In the genomic region with DNA sequence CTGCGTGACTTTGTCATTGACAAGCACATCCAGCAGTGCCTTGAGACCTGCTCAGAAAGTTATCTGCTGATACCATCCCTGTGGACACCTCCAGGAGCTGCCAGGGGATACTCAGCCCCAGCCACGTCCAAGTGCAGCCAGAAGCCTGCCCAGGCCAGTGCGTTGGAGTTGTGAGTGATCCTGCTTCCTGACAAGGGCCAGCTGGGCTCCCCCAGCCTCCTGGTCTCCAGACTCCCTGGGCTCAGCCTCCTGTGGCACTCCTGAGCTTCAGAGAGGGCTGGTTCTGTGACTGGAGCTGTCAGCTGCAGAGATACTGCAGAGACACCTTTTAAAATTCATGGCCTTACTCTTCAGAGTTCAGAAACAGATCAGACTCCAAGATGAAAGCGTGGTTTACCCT, we compare ENCODE assay signal across 26 cellular contexts.
DNase-seq lines count a peak whose midpoint lies in the region; ATAC-seq and TF ChIP-seq lines count a peak whose summit lies in the region.
"Had no signal": no experiment of that assay in that cellular context is flagged by ENCODE, and none has a peak within 500 bp of the region (broad histone marks: within the 10 kb centered on the region; RNA-seq: fewer than 3 reads in every experiment).

No MANE protein-coding gene starts in this region.

- H2BK5ac ChIP-seq in H9 (ENCODE audit: insufficient read length, low read length): no peak overlapping the region
- no peak overlapping the region for H2BK5ac ChIP-seq in neuronal stem cell (ENCODE audit: low read length)

- no peaks in the 10 kb centered on the region for H3K36me3 Mint-ChIP-seq in activated CD8-positive, alpha-beta memory T cell treated with anti-CD3 and anti-CD28 coated beads, Interleukin-2, amount 10 ng/mL, durations not matched to agents 7 days and 5 days
- no peaks in the 10 kb centered on the region; a peak in 1 of 7 replicates for H3K36me3 Mint-ChIP-seq in H9 (ENCODE audit: insufficient read depth in 1 of 3, low read depth in 3 of 3)
- H3K36me3 Mint-ChIP-seq in activated T-helper 17 cell treated with anti-CD3 and anti-CD28 coated beads, Interleukin-2, amount 50 U/mL, for 72 hours (ENCODE audit: low read depth): no peaks in the 10 kb centered on the region

- no peak overlapping the region for H3K4me3 ChIP-seq in neuronal stem cell (ENCODE audit: low read length in 2 of 2)
- H3K4me3 ChIP-seq: breast epithelium, HAP-1 had no signal

- no peaks in the 10 kb centered on the region for H4K20me1 ChIP-seq in H9 (ENCODE audit: control insufficient read depth, insufficient read depth, insufficient read length)

- no peak overlapping the region for H2AFZ ChIP-seq in H9 (ENCODE audit: low read length)
- no peak overlapping the region for H2AFZ ChIP-seq in neuronal stem cell (ENCODE audit: low read length)
- H2AFZ ChIP-seq: parathyroid adenoma had no signal

- no peak overlapping the region for H3K56ac ChIP-seq in H9 (ENCODE audit: insufficient read length, low read depth, low read length)

- peaks cover 8% of the 10 kb centered on the region for H3K4me1 ChIP-seq in H9 (ENCODE audit: insufficient read depth, low read length)
- peaks cover under 1 to 10% of the 10 kb centered on the region in 2 donors for H3K4me1 ChIP-seq in neuronal stem cell (ENCODE audit: control insufficient read depth in 2 of 2, insufficient read depth in 1 of 2, low read depth in 1 of 2, low read length in 2 of 2)
- H3K4me1 ChIP-seq: breast epithelium, parathyroid adenoma had no signal

- no peak overlapping the region for H3K23ac ChIP-seq in H9 (ENCODE audit: insufficient read length, low read depth, low read length)
- H3K23ac ChIP-seq in neuronal stem cell (ENCODE audit: low read depth, low read length, poor library complexity): no peak overlapping the region

- H4K91ac ChIP-seq in H9 (ENCODE audit: insufficient read length, low read depth, low read length) (no peak overlapping the region), neuronal stem cell (ENCODE audit: low read depth, low read length, poor library complexity) (no peak overlapping the region)

- H2BK15ac ChIP-seq in H9 (ENCODE audit: low read depth, low read length) (no peak overlapping the region), neuronal stem cell (ENCODE audit: low read length) (no peak overlapping the region)

- H2AK5ac ChIP-seq in H9 (ENCODE audit: insufficient read length, low read length) (no peak overlapping the region), neuronal stem cell (ENCODE audit: low read depth, low read length) (peak overlapping the region; percentile 8)

- no CpG with 5 or more reads among the region's 4 CpGs for WGBS in H9 (ENCODE audit: extremely low coverage, insufficient read length, low lambda C conversion rate)
- no CpG with 5 or more reads among the region's 4 CpGs for WGBS in neuronal stem cell (ENCODE audit: extremely low coverage in 2 of 2, insufficient read length in 2 of 2, insufficient replicate concordance in 1 of 2), 2 donors

- H3K79me1 ChIP-seq in H9 (ENCODE audit: insufficient read depth, low read depth, low read length, poor library complexity, severe bottlenecking) (no peaks in the 10 kb centered on the region), neuronal stem cell (ENCODE audit: low read depth, low read length) (no peaks in the 10 kb centered on the region)

- H3K4me1 Mint-ChIP-seq in activated CD8-positive, alpha-beta memory T cell treated with anti-CD3 and anti-CD28 coated beads, Interleukin-2, amount 10 ng/mL, durations not matched to agents 7 days and 5 days: peaks cover 39% of the 10 kb centered on the region
- H3K4me1 Mint-ChIP-seq in H9: peaks cover 38 to 52% of the 10 kb centered on the region in 2 experiments
- peaks cover 34% of the 10 kb centered on the region for H3K4me1 Mint-ChIP-seq in activated T-helper 17 cell treated with anti-CD3 and anti-CD28 coated beads, Interleukin-2, amount 50 U/mL, for 72 hours

- no peak for TF ChIP-seq CTCF in H9 (conservative IDR thresholded peaks at IDR 0.05)

- H4K8ac ChIP-seq in H9 (replicated peaks; ENCODE audit: insufficient read length, low read depth, low read length) (no peak overlapping the region), neuronal stem cell (ENCODE audit: low read depth, low read length) (no peak overlapping the region)

- no peaks in the 10 kb centered on the region for H3K36me3 ChIP-seq in neuronal stem cell (replicated peaks in 1 of 2; ENCODE audit: control insufficient read depth in 2 of 2, insufficient read depth in 2 of 2, low read length in 2 of 2)
- H3K36me3 ChIP-seq: breast epithelium, HAP-1 had no signal

- H3K4ac ChIP-seq in H9 (ENCODE audit: low read depth, low read length) (no peak overlapping the region), neuronal stem cell (ENCODE audit: low read length) (no peak overlapping the region)

- H3K4me2 ChIP-seq in H9 (ENCODE audit: insufficient read depth, insufficient read length, low read length) (no peak overlapping the region), neuronal stem cell (ENCODE audit: insufficient read depth, low read length, poor library complexity, severe bottlenecking) (no peak overlapping the region)

- ATAC-seq in activated CD8-positive, alpha-beta memory T cell treated with anti-CD3 and anti-CD28 coated beads, Interleukin-2, amount 10 ng/mL, durations not matched to agents 7 days and 5 days: no peak
- no peak for ATAC-seq in activated T-helper 17 cell treated with anti-CD3 and anti-CD28 coated beads, Interleukin-2, amount 50 U/mL, for 72 hours (replicated peaks)

- H4K5ac ChIP-seq in H9 (ENCODE audit: insufficient read length, low read depth, low read length): no peak overlapping the region

- H2BK120ac ChIP-seq in H9 (ENCODE audit: low read depth, low read length, poor library complexity, severe bottlenecking) (no peak overlapping the region), neuronal stem cell (ENCODE audit: low read depth, low read length) (no peak overlapping the region)

- no peak overlapping the region for H2BK20ac ChIP-seq in H9 (ENCODE audit: low read depth, low read length, poor library complexity, severe bottlenecking)

- no peak overlapping the region for H3K27ac ChIP-seq in H9 (ENCODE audit: insufficient read length, low read depth, low read length)
- H3K27ac ChIP-seq in neuronal stem cell (replicated peaks; ENCODE audit: low read length): no peak overlapping the region
- H3K27ac ChIP-seq: breast epithelium, parathyroid adenoma, VCaP had no signal

- CTCF ChIA-PET in activated CD8-positive, alpha-beta memory T cell treated with anti-CD3 and anti-CD28 coated beads, Interleukin-2, amount 10 ng/mL, durations not matched to agents 7 days and 5 days (lab: Charles Lee): interaction anchor here (1.7 kb wide), 1 partner anchor 10 kb away, joined by 5 read pairs; no protein-coding TSS in a partner anchor

- no peak for DNase-seq in activated CD8-positive, alpha-beta memory T cell treated with anti-CD3 and anti-CD28 coated beads, Interleukin-2, amount 10 ng/mL, durations not matched to agents 7 days and 5 days
- no peak for DNase-seq in activated CD8-positive, alpha-beta memory T cell treated with anti-CD3 and anti-CD28 coated beads for 24 hours
- DNase-seq in H9 (no peak), neuronal stem cell (ENCODE audit: low spot score) (no peak), midbrain (lab: John Stamatoyannopoulos, UW) (no peak), MV-4-11 (lab: John Stamatoyannopoulos, UW) (no peak)
- DNase-seq in stimulated activated CD4-positive, alpha-beta T cell treated with anti-CD3 and anti-CD28 coated beads, Interleukin-12 subunit alpha, Interleukin-12 subunit beta, amount 100 ng/mL, for 4 hours: no peak
- DNase-seq: activated naive CD4-positive, alpha-beta T cell treated with anti-CD3 and anti-CD28 coated beads, Interleukin-2, amount 50 U/mL, for 16 hours; activated T-cell treated with anti-CD3 and anti-CD28 coated beads, Interleukin-2, amount 50 U/mL, for 4 hours; C1 segment of cervical spinal cord; DMS79; GDM1; hypothalamus; MM.1S; NCI-H1417; NCI-H2081 treated with DMSO at 0.1 percent for 48 hours; NCI-H446; nephron progenitor cell; small intestine; stimulated activated CD4-positive, alpha-beta T cell treated with anti-CD3 and anti-CD28 coated beads, Interleukin-1b, Interleukin-23, amount 100 ng/mL, for 48 hours; stimulated activated CD8-positive, alpha-beta memory T cell treated with anti-CD3 and anti-CD28 coated beads, Interleukin-4, amount 100 ng/mL, for 48 hours had no signal

- peak overlapping the region; percentile 51 for H3K27ac Mint-ChIP-seq in activated CD8-positive, alpha-beta memory T cell treated with anti-CD3 and anti-CD28 coated beads, Interleukin-2, amount 10 ng/mL, durations not matched to agents 7 days and 5 days
- H3K27ac Mint-ChIP-seq in H9: peak overlapping the region in 2 of 3 experiments; percentile 16 to 44; a peak in 1 of 7 replicates
- H3K27ac Mint-ChIP-seq in activated T-helper 17 cell treated with anti-CD3 and anti-CD28 coated beads, Interleukin-2, amount 50 U/mL, for 72 hours: peak overlapping the region; percentile 93
- H3K27ac Mint-ChIP-seq: nephron progenitor cell had no signal

- peaks cover 23% of the 10 kb centered on the region for H3K27me3 Mint-ChIP-seq in activated CD8-positive, alpha-beta memory T cell treated with anti-CD3 and anti-CD28 coated beads, Interleukin-2, amount 10 ng/mL, durations not matched to agents 7 days and 5 days
- no peaks in the 10 kb centered on the region; the same call in 1 of the 2 replicates for H3K27me3 Mint-ChIP-seq in H9 (ENCODE audit: low read depth)
- H3K27me3 Mint-ChIP-seq in activated T-helper 17 cell treated with anti-CD3 and anti-CD28 coated beads, Interleukin-2, amount 50 U/mL, for 72 hours: no peaks in the 10 kb centered on the region

- no peaks in the 10 kb centered on the region for H3K23me2 ChIP-seq in H9 (ENCODE audit: insufficient read length, low read depth, low read length, poor library complexity, severe bottlenecking)

- H3K18ac ChIP-seq in H9 (ENCODE audit: insufficient read length, low read depth, low read length) (no peak overlapping the region), neuronal stem cell (ENCODE audit: low read length) (no peak overlapping the region)

- H3K27me3 ChIP-seq in H9 (ENCODE audit: insufficient read depth, low read length): no peaks in the 10 kb centered on the region
- peaks cover 0 to 41% (median 0%) of the 10 kb centered on the region in 3 experiments for H3K27me3 ChIP-seq in neuronal stem cell (ENCODE audit: control insufficient read depth in 3 of 3, insufficient read depth in 3 of 3, low read depth in 1 of 3, low read length in 3 of 3)
- H3K27me3 ChIP-seq: breast epithelium had no signal

- H3K9me3 ChIP-seq in H9 (ENCODE audit: control insufficient read depth, low read depth, low read length) (no peaks in the 10 kb centered on the region), neuronal stem cell (replicated peaks in 1 of 2; ENCODE audit: control insufficient read depth in 2 of 2, insufficient read depth in 1 of 2, low read depth in 1 of 2, low read length in 2 of 2) (no peaks in the 10 kb centered on the region)
- H3K9me3 ChIP-seq: breast epithelium, HAP-1 had no signal

- H2BK12ac ChIP-seq in H9 (ENCODE audit: insufficient read length, low read depth, low read length): no peak overlapping the region
- H2BK12ac ChIP-seq in neuronal stem cell (ENCODE audit: low read length): no peak overlapping the region

- 0 out of 2 replicates have a peak overlapping the region, but pooled peaks have one; percentile 53 for H3K14ac ChIP-seq in H9 (ENCODE audit: insufficient read depth, low read length)
- H3K14ac ChIP-seq in neuronal stem cell (ENCODE audit: low read length): no peak overlapping the region

- H3K4me3 Mint-ChIP-seq in activated CD8-positive, alpha-beta memory T cell treated with anti-CD3 and anti-CD28 coated beads, Interleukin-2, amount 10 ng/mL, durations not matched to agents 7 days and 5 days: no peak overlapping the region
- H3K4me3 Mint-ChIP-seq in H9: no peak overlapping the region
- H3K4me3 Mint-ChIP-seq in activated T-helper 17 cell treated with anti-CD3 and anti-CD28 coated beads, Interleukin-2, amount 50 U/mL, for 72 hours: peak overlapping the region; percentile 89
- H3K4me3 Mint-ChIP-seq: nephron progenitor cell had no signal

- no peaks in the 10 kb centered on the region for H3K79me2 ChIP-seq in H9 (ENCODE audit: insufficient read depth, low read length)
- H3K79me2 ChIP-seq: parathyroid adenoma had no signal

- no peak overlapping the region for H3T11ph ChIP-seq in H9 (ENCODE audit: low read length)

- H3K9ac ChIP-seq in H9 (ENCODE audit: extremely low read depth, insufficient read length, low read length) (no peak overlapping the region), neuronal stem cell (ENCODE audit: low read depth, low read length, poor library complexity) (no peak overlapping the region)
- H3K9ac ChIP-seq: parathyroid adenoma had no signal

- H3K9me3 Mint-ChIP-seq in activated CD8-positive, alpha-beta memory T cell treated with anti-CD3 and anti-CD28 coated beads, Interleukin-2, amount 10 ng/mL, durations not matched to agents 7 days and 5 days (ENCODE audit: low read depth): no peaks in the 10 kb centered on the region
- H3K9me3 Mint-ChIP-seq in H9: no peaks in the 10 kb centered on the region; a peak in 1 of 5 replicates
- H3K9me3 Mint-ChIP-seq in activated T-helper 17 cell treated with anti-CD3 and anti-CD28 coated beads, Interleukin-2, amount 50 U/mL, for 72 hours: no peaks in the 10 kb centered on the region
- H3K9me3 Mint-ChIP-seq: activated T-cell treated with anti-CD3 and anti-CD28 coated beads, Interleukin-2, amount 50 U/mL, for 4 hours; nephron progenitor cell had no signal

Comparison
In these comparisons a context has a peak if more than half of its experiments do, and no peak if none do; other contexts are left out.
1. H3K27ac Mint-ChIP-seq: peak in every context shown above with its lines; median percentile 93 in activated T-helper 17 cell treated with anti-CD3 and anti-CD28 coated beads, Interleukin-2, amount 50 U/mL, for 72 hours; 51 in activated CD8-positive, alpha-beta memory T cell treated with anti-CD3 and anti-CD28 coated beads, Interleukin-2, amount 10 ng/mL, durations not matched to agents 7 days and 5 days; 30 in H9.